ENCODE assay signal across 8 cellular contexts in genomic region chr5:115624994-115625393, GRCh38. TPM values are rescaled to one million over a fixed set of nuclear protein-coding genes. Genes with fewer than 3 reads are reported as not detected.
DNase-seq lines count a peak whose midpoint lies in the region; ATAC-seq and TF ChIP-seq lines count a peak whose summit lies in the region.

No MANE protein-coding gene starts in this region.

- no peaks in the 10 kb centered on the region for H3K27me3 ChIP-seq in fibroblast of lung (ENCODE audit: control insufficient read depth, insufficient read depth, low read length)
- H3K27me3 ChIP-seq in sigmoid colon, result no peaks in the 10 kb centered on the region

- H3K9me3 ChIP-seq in fibroblast of lung (ENCODE audit: control insufficient read depth, insufficient read depth, low read depth, low read length) (no peaks in the 10 kb centered on the region), sigmoid colon (no peaks in the 10 kb centered on the region)

- peaks cover 2% of the 10 kb centered on the region for H3K4me1 ChIP-seq in fibroblast of lung (ENCODE audit: control insufficient read depth, extremely low read depth, insufficient read depth, low read length)
- H3K4me1 ChIP-seq in sigmoid colon, result peaks cover 0 to 46% (median 36%) of the 10 kb centered on the region in 4 donors

- H3K4me3 ChIP-seq in GM08714 (ENCODE audit: low read length) (peak overlapping the region; percentile 83), fibroblast of lung (replicated peaks in 1 of 4; ENCODE audit: control extremely low read depth in 1 of 4, insufficient read depth in 1 of 4, low read depth in 3 of 4, low read length in 4 of 4) (peak overlapping the region; percentile 72 to 89 (median 82)), sigmoid colon (peak overlapping the region; percentile 76 to 97 (median 90))

- peak overlapping the region; percentile 92 for H3K9ac ChIP-seq in fibroblast of lung (ENCODE audit: insufficient read depth, low read length)

- peak overlapping the region; percentile 99 for H3K4me2 ChIP-seq in fibroblast of lung (ENCODE audit: extremely low read depth, insufficient read depth, low read length)

- 5 to 39% methylated on average over 3 of the region's 3 CpGs for WGBS in sigmoid colon, 2 donors

- H2AFZ ChIP-seq in fibroblast of lung (ENCODE audit: low read length), result no peak overlapping the region

- ATAC-seq in GM19452 (IDR thresholded peaks at IDR 0.05; ENCODE audit: unreplicated experiment), result no peak

- H3K79me2 ChIP-seq in fibroblast of lung (ENCODE audit: control insufficient read depth, insufficient read depth, low read length), result peaks cover 55% of the 10 kb centered on the region

- TF ChIP-seq POLR2A in sigmoid colon (IDR thresholded peaks at IDR 0.05), result no peak

- peaks cover 5% of the 10 kb centered on the region for H4K20me1 ChIP-seq in fibroblast of lung (ENCODE audit: control insufficient read depth, extremely low read depth, insufficient read depth, low read length)

- TF ChIP-seq CTCF in fibroblast of lung (conservative IDR thresholded peaks at IDR 0.05 in 1 of 2, IDR thresholded peaks at IDR 0.05 in 1 of 2; ENCODE audit: low read depth in 1 of 2, low read length in 2 of 2) (no peak), sigmoid colon (IDR thresholded peaks at IDR 0.05) (no peak)

- no peak for TF ChIP-seq EP300 in sigmoid colon (IDR thresholded peaks at IDR 0.05)

- H3K36me3 ChIP-seq in fibroblast of lung (ENCODE audit: control insufficient read depth, insufficient read depth, low read length) (no peaks in the 10 kb centered on the region), sigmoid colon (peaks cover 0 to 7% (median 1%) of the 10 kb centered on the region in 4 donors)

- DNase-seq in NCI-H446 treated with DMSO at 0.1 percent for 48 hours (lab: John Stamatoyannopoulos, UW) (peak; percentile 11), fibroblast of lung (ENCODE audit: low read depth in 2 of 2) (no peak), sigmoid colon (no peak), kidney glomerular epithelial cell (lab: John Stamatoyannopoulos, UW) (no peak), caudate nucleus (lab: John Stamatoyannopoulos, UW) (no peak), T1000 (lab: John Stamatoyannopoulos, UW) (no peak)

- H3K27ac ChIP-seq in fibroblast of lung (ENCODE audit: insufficient read depth, low read length) (peak overlapping the region; percentile 95), sigmoid colon (peak overlapping the region; percentile 91 to 97 (median 95)), caudate nucleus (ENCODE audit: low read depth, low read length) (no peak overlapping the region)

- intact Hi-C loops in sigmoid colon (cut with DNase I), result loop anchor here (5.0 kb wide), 2 partner anchors 83 to 457 kb away; partner anchors contain the start of gene FEM1C

RNA-seq across cellular contexts. Expression of gene TMED7, which starts 0.8 kb away (rescaled TPM):
- total RNA-seq in fibroblast of lung (82.2 and 104 TPM in 2 replicates), sigmoid colon (100 to 1,000 TPM in 1 of 4 donors, 10 to 100 TPM in 3; 80.8 to 104 (median 88.2) TPM)
- polyA plus RNA-seq in fibroblast of lung (109 and 154 TPM in 2 replicates), sigmoid colon (10 to 100 TPM; 10.8 to 28.9 (median 14.3) TPM)
- 60.9 and 86.3 TPM in 2 replicates for polyA plus RNA-seq in fibroblast of lung (2012)
- 16.4 and 28.3 TPM in 2 replicates for polyA minus RNA-seq in fibroblast of lung (ENCODE audit: low replicate concordance)

RNA-seq across cellular contexts. Expression of gene TICAM2, which starts 22.7 kb away (rescaled TPM):
- total RNA-seq in fibroblast of lung (4.1 and 8.8 TPM in 2 replicates), sigmoid colon (1 to 10 TPM in 2 of 4 donors, under 1 TPM in 2; 0.95 to 3.9 (median 2.3) TPM)
- polyA plus RNA-seq in fibroblast of lung (8.1 and 10.3 TPM in 2 replicates), sigmoid colon (1 to 10 TPM in 2 of 3 donors, not detected in 1; 1.9 to 2.1 TPM)
- polyA plus RNA-seq in fibroblast of lung (2012), result 10.1 and 10.4 TPM in 2 replicates
- polyA minus RNA-seq in fibroblast of lung (ENCODE audit: low replicate concordance), result 0.08 and 0.19 TPM in 2 replicates
